In genomic region chr6:41584668-41585205, GRCh38 we compare ENCODE assay signal across 1 cellular context.
TF ChIP-seq lines count a peak whose summit lies in the region.

No MANE protein-coding gene starts in this region.

TF ChIP-seq in SK-N-SH treated with all-trans-retinoic acid at 6 μM for 48 hours, 23 proteins besides CTCF, POLR2A, EP300 and RAD21 (continued from another document):
- TF ChIP-seq TSHZ2 (CRISPR knock-in tag; IDR thresholded peaks at IDR 0.05) (no peak), TCF4 (CRISPR knock-in tag; IDR thresholded peaks at IDR 0.05; ENCODE audit: borderline replicate concordance) (no peak)
TF ChIP-seq in SK-N-SH treated with all-trans-retinoic acid at 6 μM for 48 hours: peak in this region for 0.
